Comparison of ENCODE assay signal across 12 cellular contexts in genomic region chr10:28592953-28593352, GRCh38.
DNase-seq lines count a peak whose midpoint lies in the region; ATAC-seq, FAIRE-seq and TF ChIP-seq lines count a peak whose summit lies in the region.
"Had no signal": no experiment of that assay in that cellular context is flagged by ENCODE, and none has a peak within 500 bp of the region (broad histone marks: within the 10 kb centered on the region; RNA-seq: fewer than 3 reads in every experiment).

No MANE protein-coding gene starts in this region.

- no peak for TF ChIP-seq POLR2A in A549 (IDR thresholded peaks at IDR 0.05; ENCODE audit: low read length)
- no peak for TF ChIP-seq POLR2A in gastroesophageal sphincter (IDR thresholded peaks at IDR 0.05)

- CTCF ChIA-PET in A549 (lab: Yijun Ruan, JAX): no interaction called here

- H3K27ac Mint-ChIP-seq in T-helper 2 cell treated with Interferon-gamma antibody and Interleukin-4, amounts not matched to agents 5 μg/mL and 100 μg/mL, for 36 hours: peak overlapping the region; percentile 7

- H3K4me3 ChIP-seq in A549 (no peak overlapping the region), gastroesophageal sphincter (no peak overlapping the region)
- H3K4me3 ChIP-seq: tibial nerve had no signal

- no peaks in the 10 kb centered on the region for H3K27me3 ChIP-seq in gastroesophageal sphincter
- H3K27me3 ChIP-seq: tibial nerve had no signal

- DNase-seq in A549 (ENCODE audit: low read depth in 1 of 2, low spot score in 1 of 2) (peak; percentile 61 to 69), GM19239 (ENCODE audit: insufficient read length, low spot score) (no peak), islet precursor cell (no peak), mucosa of gallbladder (ENCODE audit: low spot score) (no peak)
- no peak for DNase-seq in T-helper 2 cell treated with Interferon-gamma antibody and Interleukin-4, amounts not matched to agents 5 μg/mL and 100 μg/mL, for 36 hours (ENCODE audit: low spot score)
- DNase-seq: activated CD4-positive, alpha-beta T cell treated with anti-CD3 and anti-CD28 coated beads for 4 hours; GOT3; NCI-H1930 had no signal

- H3K9me3 ChIP-seq in A549 (no peaks in the 10 kb centered on the region), gastroesophageal sphincter (no peaks in the 10 kb centered on the region)
- H3K9me3 ChIP-seq: tibial nerve had no signal

- FAIRE-seq in A549 (lab: Jason Lieb, UNC) (peak; percentile 36), GM19239 (lab: Jason Lieb, UNC) (peak; percentile 54)

- H3K27ac ChIP-seq in A549 (peak overlapping the region in 1 of 2 experiments; percentile 9; a peak in 2 of 6 replicates), gastroesophageal sphincter (no peak overlapping the region)
- H3K27ac ChIP-seq: tibial nerve had no signal

- TF ChIP-seq CTCF in A549 (IDR thresholded peaks at IDR 0.05) (no peak), gastroesophageal sphincter (IDR thresholded peaks at IDR 0.05) (no peak)

- TF ChIP-seq EP300 in A549 (IDR thresholded peaks at IDR 0.05) (no peak), gastroesophageal sphincter (IDR thresholded peaks at IDR 0.05) (no peak)

- 88% methylated on average over 1 of the region's 1 CpG for WGBS in A549 (ENCODE audit: missing lambda C conversion rate)
- 95% methylated on average over 1 of the region's 1 CpG; no CpG with 5 or more reads in 1 of the 2 donors for WGBS in gastroesophageal sphincter (ENCODE audit: low coverage in 1 of 2), 2 donors

- peaks cover 0 to 43% of the 10 kb centered on the region in 2 donors for H3K36me3 ChIP-seq in gastroesophageal sphincter

- H3K4me3 Mint-ChIP-seq in T-helper 2 cell treated with Interferon-gamma antibody and Interleukin-4, amounts not matched to agents 5 μg/mL and 100 μg/mL, for 36 hours: peak overlapping the region; percentile 5

- H3K4me1 Mint-ChIP-seq in T-helper 2 cell treated with Interferon-gamma antibody and Interleukin-4, amounts not matched to agents 5 μg/mL and 100 μg/mL, for 36 hours (ENCODE audit: low read depth): peaks cover 36% of the 10 kb centered on the region

- no peaks in the 10 kb centered on the region for H3K27me3 Mint-ChIP-seq in T-helper 2 cell treated with Interferon-gamma antibody and Interleukin-4, amounts not matched to agents 5 μg/mL and 100 μg/mL, for 36 hours (ENCODE audit: low read depth)

- H3K9me3 Mint-ChIP-seq in T-helper 2 cell treated with Interferon-gamma antibody and Interleukin-4, amounts not matched to agents 5 μg/mL and 100 μg/mL, for 36 hours: no peaks in the 10 kb centered on the region

- peaks cover 67% of the 10 kb centered on the region for H3K36me3 Mint-ChIP-seq in T-helper 2 cell treated with Interferon-gamma antibody and Interleukin-4, amounts not matched to agents 5 μg/mL and 100 μg/mL, for 36 hours (ENCODE audit: low read depth)

- no peak for TF ChIP-seq RAD21 in A549 (conservative IDR thresholded peaks at IDR 0.05 in 1 of 2, IDR thresholded peaks at IDR 0.05 in 1 of 2)

- POLR2A ChIA-PET in A549 (lab: Yijun Ruan, JAX): no interaction called here

- ATAC-seq in A549 (peak; percentile 81), gastroesophageal sphincter (peak; percentile 34), HG03097 (IDR thresholded peaks at IDR 0.05; ENCODE audit: low FRiP score, unreplicated experiment) (no peak), HG03571 (IDR thresholded peaks at IDR 0.05; ENCODE audit: unreplicated experiment) (no peak)

- H3K4me1 ChIP-seq in A549: peaks cover 56% of the 10 kb centered on the region
- peaks cover 2 to 63% (median 6%) of the 10 kb centered on the region in 3 donors for H3K4me1 ChIP-seq in gastroesophageal sphincter

- H3K4me2 ChIP-seq in A549: peak overlapping the region; percentile 47

TF ChIP-seq in A549, 52 proteins besides CTCF, POLR2A, EP300 and RAD21 (continues in another document):
- TF ChIP-seq FOSB (CRISPR knock-in tag; IDR thresholded peaks at IDR 0.05) (no peak), CEBPB (IDR thresholded peaks at IDR 0.05) (peak; percentile 61 to 79; a peak in 3 of 4 replicates), CBX2 (IDR thresholded peaks at IDR 0.05; ENCODE audit: borderline replicate concordance, low read depth) (no peak), RARB (CRISPR knock-in tag; IDR thresholded peaks at IDR 0.05) (0 out of 2 replicates have a peak, but pooled peaks have one; percentile 21), HEYL (CRISPR knock-in tag; IDR thresholded peaks at IDR 0.05) (no peak), HOXA7 (CRISPR knock-in tag; IDR thresholded peaks at IDR 0.05) (no peak), EHMT2 (IDR thresholded peaks at IDR 0.05; ENCODE audit: low read depth) (no peak), GATA3 (IDR thresholded peaks at IDR 0.05; ENCODE audit: borderline replicate concordance) (peak; percentile 28; the same call in 1 of the 2 replicates), RCOR1 (IDR thresholded peaks at IDR 0.05; ENCODE audit: low read depth, low read length) (no peak), FOSL2 (IDR thresholded peaks at IDR 0.05) (peak; percentile 86), FOSL2 (CRISPR knock-in tag; IDR thresholded peaks at IDR 0.05) (peak; percentile 98), SMC3 (IDR thresholded peaks at IDR 0.05) (no peak), TP53 (CRISPR knock-in tag; IDR thresholded peaks at IDR 0.05) (no peak), CBX8 (IDR thresholded peaks at IDR 0.05) (no peak), MAFK (IDR thresholded peaks at IDR 0.05; ENCODE audit: partially characterized antibody) (peak; percentile 95), FOXS1 (CRISPR knock-in tag; IDR thresholded peaks at IDR 0.05) (no peak), HES2 (IDR thresholded peaks at IDR 0.05) (no peak), NFE2L2 (conservative IDR thresholded peaks at IDR 0.05; ENCODE audit: low read length) (peak; percentile 84), JUN (IDR thresholded peaks at IDR 0.05) (0 out of 5 replicates have a peak, but pooled peaks of 1 of the 2 experiments have one; percentile 50), JUNB (IDR thresholded peaks at IDR 0.05) (peak; percentile 71), HOXB5 (CRISPR knock-in tag; IDR thresholded peaks at IDR 0.05) (no peak), CHD2 (IDR thresholded peaks at IDR 0.05; ENCODE audit: low read length, partially characterized antibody) (no peak), USF2 (IDR thresholded peaks at IDR 0.05) (no peak), MAZ (IDR thresholded peaks at IDR 0.05; ENCODE audit: borderline replicate concordance, low read depth, low read length) (no peak), E2F6 (IDR thresholded peaks at IDR 0.05; ENCODE audit: borderline replicate concordance, low read depth) (no peak), ZFP36 (IDR thresholded peaks at IDR 0.05; ENCODE audit: borderline replicate concordance, partially characterized antibody) (no peak), CHD4 (IDR thresholded peaks at IDR 0.05; ENCODE audit: borderline replicate concordance) (no peak)
- TF ChIP-seq, protein P1, sequence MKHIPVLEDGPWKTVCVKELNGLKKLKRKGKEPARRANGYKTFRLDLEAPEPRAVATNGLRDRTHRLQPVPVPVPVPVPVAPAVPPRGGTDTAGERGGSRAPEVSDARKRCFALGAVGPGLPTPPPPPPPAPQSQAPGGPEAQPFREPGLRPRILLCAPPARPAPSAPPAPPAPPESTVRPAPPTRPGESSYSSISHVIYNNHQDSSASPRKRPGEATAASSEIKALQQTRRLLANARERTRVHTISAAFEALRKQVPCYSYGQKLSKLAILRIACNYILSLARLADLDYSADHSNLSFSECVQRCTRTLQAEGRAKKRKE (CRISPR knock-in tag; IDR thresholded peaks at IDR 0.05; ENCODE audit: low read depth): no peak
- TF ChIP-seq, protein P2, sequence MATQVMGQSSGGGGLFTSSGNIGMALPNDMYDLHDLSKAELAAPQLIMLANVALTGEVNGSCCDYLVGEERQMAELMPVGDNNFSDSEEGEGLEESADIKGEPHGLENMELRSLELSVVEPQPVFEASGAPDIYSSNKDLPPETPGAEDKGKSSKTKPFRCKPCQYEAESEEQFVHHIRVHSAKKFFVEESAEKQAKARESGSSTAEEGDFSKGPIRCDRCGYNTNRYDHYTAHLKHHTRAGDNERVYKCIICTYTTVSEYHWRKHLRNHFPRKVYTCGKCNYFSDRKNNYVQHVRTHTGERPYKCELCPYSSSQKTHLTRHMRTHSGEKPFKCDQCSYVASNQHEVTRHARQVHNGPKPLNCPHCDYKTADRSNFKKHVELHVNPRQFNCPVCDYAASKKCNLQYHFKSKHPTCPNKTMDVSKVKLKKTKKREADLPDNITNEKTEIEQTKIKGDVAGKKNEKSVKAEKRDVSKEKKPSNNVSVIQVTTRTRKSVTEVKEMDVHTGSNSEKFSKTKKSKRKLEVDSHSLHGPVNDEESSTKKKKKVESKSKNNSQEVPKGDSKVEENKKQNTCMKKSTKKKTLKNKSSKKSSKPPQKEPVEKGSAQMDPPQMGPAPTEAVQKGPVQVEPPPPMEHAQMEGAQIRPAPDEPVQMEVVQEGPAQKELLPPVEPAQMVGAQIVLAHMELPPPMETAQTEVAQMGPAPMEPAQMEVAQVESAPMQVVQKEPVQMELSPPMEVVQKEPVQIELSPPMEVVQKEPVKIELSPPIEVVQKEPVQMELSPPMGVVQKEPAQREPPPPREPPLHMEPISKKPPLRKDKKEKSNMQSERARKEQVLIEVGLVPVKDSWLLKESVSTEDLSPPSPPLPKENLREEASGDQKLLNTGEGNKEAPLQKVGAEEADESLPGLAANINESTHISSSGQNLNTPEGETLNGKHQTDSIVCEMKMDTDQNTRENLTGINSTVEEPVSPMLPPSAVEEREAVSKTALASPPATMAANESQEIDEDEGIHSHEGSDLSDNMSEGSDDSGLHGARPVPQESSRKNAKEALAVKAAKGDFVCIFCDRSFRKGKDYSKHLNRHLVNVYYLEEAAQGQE (IDR thresholded peaks at IDR 0.05): no peak

Comparison
In these comparisons a context has a peak if more than half of its experiments do, and no peak if none do; other contexts are left out.
1. ATAC-seq: peak in A549 (2 of 2) and gastroesophageal sphincter (single experiment); none in HG03097 (single experiment) and HG03571 (single experiment).
2. DNase-seq: peak in A549 (2 of 2); none in GM19239 (single experiment), T-helper 2 cell treated with Interferon-gamma antibody and Interleukin-4, amounts not matched to agents 5 μg/mL and 100 μg/mL, for 36 hours (single experiment), islet precursor cell (single experiment) and mucosa of gallbladder (single experiment).